ENCODE assay signal across 1 cellular context in genomic region chr5:65925601-65926275, GRCh38.
TF ChIP-seq lines count a peak whose summit lies in the region.

No MANE protein-coding gene starts in this region.

TF ChIP-seq in K562, 482 proteins besides CTCF, POLR2A, EP300 and RAD21 (continued from another document and continues in another):
- TF ChIP-seq ZBTB9 (CRISPR knock-in tag; IDR thresholded peaks at IDR 0.05) (peak; percentile 62; the same call in 1 of the 2 replicates), STAT5A (IDR thresholded peaks at IDR 0.05; ENCODE audit: borderline replicate concordance, low read length) (no peak), POLR2H (tag; IDR thresholded peaks at IDR 0.05; ENCODE audit: low read depth) (peak; percentile 65; the same call in 1 of the 2 replicates), PRPF4 (IDR thresholded peaks at IDR 0.05; ENCODE audit: insufficient read depth, low read depth, low read length, poor library complexity, severe bottlenecking) (peak; percentile 71), PHF21A (IDR thresholded peaks at IDR 0.05; ENCODE audit: borderline replicate concordance, low read depth) (peak; percentile 65; the same call in 1 of the 2 replicates), VEZF1 (CRISPR knock-in tag; IDR thresholded peaks at IDR 0.05) (peak; percentile 98), U2AF1 (optimal IDR thresholded peaks at IDR 0.05; ENCODE audit: low read depth, low read length) (peak; percentile 92), BRF2 (IDR thresholded peaks at IDR 0.05; ENCODE audit: borderline replicate concordance, insufficient read depth, insufficient read length) (no peak), BRD4 (IDR thresholded peaks at IDR 0.05) (peak; percentile 74), NELFE (IDR thresholded peaks at IDR 0.05; ENCODE audit: insufficient read depth, insufficient read length) (no peak), KDM1A (IDR thresholded peaks at IDR 0.05) (no peak), RBM25 (IDR thresholded peaks at IDR 0.05; ENCODE audit: low read depth, low read length, severe bottlenecking) (peak; percentile 50), CCNT2 (IDR thresholded peaks at IDR 0.05; ENCODE audit: borderline replicate concordance, extremely low read depth, insufficient read length, low read depth, low read length) (peak; percentile 89), SMARCE1 (IDR thresholded peaks at IDR 0.05) (no peak), BCOR (IDR thresholded peaks at IDR 0.05) (peak; percentile 77), RBBP5 (IDR thresholded peaks at IDR 0.05; ENCODE audit: borderline replicate concordance, insufficient read depth, low read length, poor library complexity, severe bottlenecking) (no peak), EWSR1 (IDR thresholded peaks at IDR 0.05; ENCODE audit: borderline replicate concordance, low read depth, partially characterized antibody) (no peak), PHTF2 (CRISPR knock-in tag; IDR thresholded peaks at IDR 0.05) (no peak), NFIX (CRISPR knock-in tag; IDR thresholded peaks at IDR 0.05; ENCODE audit: low read depth) (no peak), ZNF253 (CRISPR knock-in tag; conservative IDR thresholded peaks at IDR 0.05) (no peak), ZNF609 (CRISPR knock-in tag; IDR thresholded peaks at IDR 0.05; ENCODE audit: borderline replicate concordance) (peak; percentile 84; the same call in 1 of the 2 replicates), ARID2 (IDR thresholded peaks at IDR 0.05) (no peak), ZNF143 (CRISPR knock-in tag; IDR thresholded peaks at IDR 0.05) (no peak), BHLHE40 (IDR thresholded peaks at IDR 0.05; ENCODE audit: low read length) (peak; percentile 63), NFXL1 (CRISPR knock-in tag; IDR thresholded peaks at IDR 0.05) (no peak), CAMTA2 (CRISPR knock-in tag; conservative IDR thresholded peaks at IDR 0.05) (no peak), RB1 (IDR thresholded peaks at IDR 0.05; ENCODE audit: low read depth) (peak; percentile 78), ZNF280B (CRISPR knock-in tag; IDR thresholded peaks at IDR 0.05) (no peak), PPARD (CRISPR knock-in tag; IDR thresholded peaks at IDR 0.05) (no peak), RBM22 (IDR thresholded peaks at IDR 0.05; ENCODE audit: low read depth, low read length, poor library complexity, severe bottlenecking) (no peak), ZNF121 (CRISPR knock-in tag; conservative IDR thresholded peaks at IDR 0.05) (no peak), ZC3H8 (IDR thresholded peaks at IDR 0.05) (no peak), HNRNPLL (IDR thresholded peaks at IDR 0.05; ENCODE audit: low read depth, low read length, poor library complexity, severe bottlenecking) (peak; percentile 75), GABPB1 (CRISPR knock-in tag; IDR thresholded peaks at IDR 0.05) (no peak; the same call in none of the 2 replicates), ETS2 (tag; IDR thresholded peaks at IDR 0.05; ENCODE audit: borderline replicate concordance, poor library complexity, severe bottlenecking) (no peak), SMAD4 (CRISPR knock-in tag; conservative IDR thresholded peaks at IDR 0.05) (peak; percentile 85), FOSL1 (tag; conservative IDR thresholded peaks at IDR 0.05) (peak; percentile 6; the same call in 1 of the 2 replicates), ARID3B (CRISPR knock-in tag; IDR thresholded peaks at IDR 0.05; ENCODE audit: borderline replicate concordance) (no peak), HEY1 (CRISPR knock-in tag; IDR thresholded peaks at IDR 0.05; ENCODE audit: borderline replicate concordance) (no peak), E2F6 (IDR thresholded peaks at IDR 0.05; ENCODE audit: borderline replicate concordance in 1 of 2, extremely low read depth in 1 of 2, insufficient read depth in 1 of 2, insufficient read length in 1 of 2, low read depth in 1 of 2, low read length in 1 of 2, poor library complexity in 1 of 2, severe bottlenecking in 1 of 2) (peak in 1 of 2 experiments; percentile 72), CHD1 (IDR thresholded peaks at IDR 0.05; ENCODE audit: low read length) (no peak), ZBTB1 (CRISPR knock-in tag; IDR thresholded peaks at IDR 0.05; ENCODE audit: borderline replicate concordance, low read depth) (peak; percentile 94), PCBP2 (IDR thresholded peaks at IDR 0.05; ENCODE audit: low read depth, low read length, poor library complexity, severe bottlenecking) (peak; percentile 98), PHF20 (IDR thresholded peaks at IDR 0.05; ENCODE audit: partially characterized antibody) (peak; percentile 35), SRSF7 (optimal IDR thresholded peaks at IDR 0.05; ENCODE audit: low read depth, low read length) (no peak)
- TF ChIP-seq, protein P1, sequence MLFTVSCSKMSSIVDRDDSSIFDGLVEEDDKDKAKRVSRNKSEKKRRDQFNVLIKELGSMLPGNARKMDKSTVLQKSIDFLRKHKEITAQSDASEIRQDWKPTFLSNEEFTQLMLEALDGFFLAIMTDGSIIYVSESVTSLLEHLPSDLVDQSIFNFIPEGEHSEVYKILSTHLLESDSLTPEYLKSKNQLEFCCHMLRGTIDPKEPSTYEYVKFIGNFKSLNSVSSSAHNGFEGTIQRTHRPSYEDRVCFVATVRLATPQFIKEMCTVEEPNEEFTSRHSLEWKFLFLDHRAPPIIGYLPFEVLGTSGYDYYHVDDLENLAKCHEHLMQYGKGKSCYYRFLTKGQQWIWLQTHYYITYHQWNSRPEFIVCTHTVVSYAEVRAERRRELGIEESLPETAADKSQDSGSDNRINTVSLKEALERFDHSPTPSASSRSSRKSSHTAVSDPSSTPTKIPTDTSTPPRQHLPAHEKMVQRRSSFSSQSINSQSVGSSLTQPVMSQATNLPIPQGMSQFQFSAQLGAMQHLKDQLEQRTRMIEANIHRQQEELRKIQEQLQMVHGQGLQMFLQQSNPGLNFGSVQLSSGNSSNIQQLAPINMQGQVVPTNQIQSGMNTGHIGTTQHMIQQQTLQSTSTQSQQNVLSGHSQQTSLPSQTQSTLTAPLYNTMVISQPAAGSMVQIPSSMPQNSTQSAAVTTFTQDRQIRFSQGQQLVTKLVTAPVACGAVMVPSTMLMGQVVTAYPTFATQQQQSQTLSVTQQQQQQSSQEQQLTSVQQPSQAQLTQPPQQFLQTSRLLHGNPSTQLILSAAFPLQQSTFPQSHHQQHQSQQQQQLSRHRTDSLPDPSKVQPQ (CRISPR knock-in tag; IDR thresholded peaks at IDR 0.05; ENCODE audit: borderline replicate concordance), result no peak
- TF ChIP-seq, protein P2, sequence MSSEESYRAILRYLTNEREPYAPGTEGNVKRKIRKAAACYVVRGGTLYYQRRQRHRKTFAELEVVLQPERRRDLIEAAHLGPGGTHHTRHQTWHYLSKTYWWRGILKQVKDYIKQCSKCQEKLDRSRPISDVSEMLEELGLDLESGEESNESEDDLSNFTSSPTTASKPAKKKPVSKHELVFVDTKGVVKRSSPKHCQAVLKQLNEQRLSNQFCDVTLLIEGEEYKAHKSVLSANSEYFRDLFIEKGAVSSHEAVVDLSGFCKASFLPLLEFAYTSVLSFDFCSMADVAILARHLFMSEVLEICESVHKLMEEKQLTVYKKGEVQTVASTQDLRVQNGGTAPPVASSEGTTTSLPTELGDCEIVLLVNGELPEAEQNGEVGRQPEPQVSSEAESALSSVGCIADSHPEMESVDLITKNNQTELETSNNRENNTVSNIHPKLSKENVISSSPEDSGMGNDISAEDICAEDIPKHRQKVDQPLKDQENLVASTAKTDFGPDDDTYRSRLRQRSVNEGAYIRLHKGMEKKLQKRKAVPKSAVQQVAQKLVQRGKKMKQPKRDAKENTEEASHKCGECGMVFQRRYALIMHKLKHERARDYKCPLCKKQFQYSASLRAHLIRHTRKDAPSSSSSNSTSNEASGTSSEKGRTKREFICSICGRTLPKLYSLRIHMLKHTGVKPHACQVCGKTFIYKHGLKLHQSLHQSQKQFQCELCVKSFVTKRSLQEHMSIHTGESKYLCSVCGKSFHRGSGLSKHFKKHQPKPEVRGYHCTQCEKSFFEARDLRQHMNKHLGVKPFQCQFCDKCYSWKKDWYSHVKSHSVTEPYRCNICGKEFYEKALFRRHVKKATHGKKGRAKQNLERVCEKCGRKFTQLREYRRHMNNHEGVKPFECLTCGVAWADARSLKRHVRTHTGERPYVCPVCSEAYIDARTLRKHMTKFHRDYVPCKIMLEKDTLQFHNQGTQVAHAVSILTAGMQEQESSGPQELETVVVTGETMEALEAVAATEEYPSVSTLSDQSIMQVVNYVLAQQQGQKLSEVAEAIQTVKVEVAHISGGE (CRISPR knock-in tag; IDR thresholded peaks at IDR 0.05), result no peak
